Comparison of ENCODE assay signal across 27 cellular contexts in genomic region chr4:77804471-77804870, GRCh38. TPM values are rescaled to one million over a fixed set of nuclear protein-coding genes. Genes with fewer than 3 reads are reported as not detected.
DNase-seq lines count a peak whose midpoint lies in the region; ATAC-seq and TF ChIP-seq lines count a peak whose summit lies in the region.
"Had no signal": no experiment of that assay in that cellular context is flagged by ENCODE, and none has a peak within 500 bp of the region (broad histone marks: within the 10 kb centered on the region; RNA-seq: fewer than 3 reads in every experiment).

No MANE protein-coding gene starts in this region.

- peak overlapping the region; percentile 46 for H3K27ac Mint-ChIP-seq in activated CD8-positive, alpha-beta T cell treated with anti-CD3 and anti-CD28 coated beads for 36 hours
- no peak overlapping the region for H3K27ac Mint-ChIP-seq in activated CD8-positive, alpha-beta T cell treated with anti-CD3 and anti-CD28 coated beads, Interleukin-2, amount 10 ng/mL, durations not matched to agents 7 days and 5 days
- H3K27ac Mint-ChIP-seq in T-helper 17 cell (peak overlapping the region; percentile 88), endothelial cell (ENCODE audit: unreplicated experiment) (no peak overlapping the region)
- H3K27ac Mint-ChIP-seq in naive thymus-derived CD4-positive, alpha-beta T cell, result peak overlapping the region in 7 of 9 donors; percentile 30 to 78 (median 48)

- H3K36me3 Mint-ChIP-seq in activated CD8-positive, alpha-beta T cell treated with anti-CD3 and anti-CD28 coated beads for 36 hours (ENCODE audit: low read depth), result peaks cover 25% of the 10 kb centered on the region
- H3K36me3 Mint-ChIP-seq in activated CD8-positive, alpha-beta T cell treated with anti-CD3 and anti-CD28 coated beads, Interleukin-2, amount 10 ng/mL, durations not matched to agents 7 days and 5 days (ENCODE audit: low read depth), result peaks cover 37% of the 10 kb centered on the region
- H3K36me3 Mint-ChIP-seq in T-helper 17 cell (ENCODE audit: low read depth) (peaks cover 4% of the 10 kb centered on the region), endothelial cell (ENCODE audit: low read depth, unreplicated experiment) (no peaks in the 10 kb centered on the region)
- H3K36me3 Mint-ChIP-seq in naive thymus-derived CD4-positive, alpha-beta T cell, result peaks cover 0 to 21% (median 16%) of the 10 kb centered on the region in 5 donors

- H3K27me3 Mint-ChIP-seq in activated CD8-positive, alpha-beta T cell treated with anti-CD3 and anti-CD28 coated beads for 36 hours, result no peaks in the 10 kb centered on the region
- H3K27me3 Mint-ChIP-seq in activated CD8-positive, alpha-beta T cell treated with anti-CD3 and anti-CD28 coated beads, Interleukin-2, amount 10 ng/mL, durations not matched to agents 7 days and 5 days (ENCODE audit: low read depth), result no peaks in the 10 kb centered on the region
- H3K27me3 Mint-ChIP-seq in T-helper 17 cell (no peaks in the 10 kb centered on the region), endothelial cell (ENCODE audit: unreplicated experiment) (no peaks in the 10 kb centered on the region)
- H3K27me3 Mint-ChIP-seq in naive thymus-derived CD4-positive, alpha-beta T cell, result no peaks in the 10 kb centered on the region

- POLR2A ChIA-PET in activated CD8-positive, alpha-beta T cell treated with anti-CD3 and anti-CD28 coated beads for 36 hours (lab: Charles Lee), result no interaction called here
- POLR2A ChIA-PET in activated CD8-positive, alpha-beta T cell treated with anti-CD3 and anti-CD28 coated beads, Interleukin-2, amount 10 ng/mL, durations not matched to agents 7 days and 5 days (lab: Charles Lee), result interaction anchor here (1.0 kb wide), 1 partner anchor 16 kb away, joined by 3 read pairs; no protein-coding TSS in a partner anchor
- POLR2A ChIA-PET in naive thymus-derived CD4-positive, alpha-beta T cell (lab: Charles Lee), result interaction anchor here (0.9 kb wide), 1 partner anchor 14 kb away, joined by 4 read pairs; the partner anchor contains the start of gene CNOT6L

- H3K4me3 Mint-ChIP-seq in activated CD8-positive, alpha-beta T cell treated with anti-CD3 and anti-CD28 coated beads for 36 hours, result no peak overlapping the region
- no peak overlapping the region for H3K4me3 Mint-ChIP-seq in activated CD8-positive, alpha-beta T cell treated with anti-CD3 and anti-CD28 coated beads, Interleukin-2, amount 10 ng/mL, durations not matched to agents 7 days and 5 days
- H3K4me3 Mint-ChIP-seq in T-helper 17 cell (no peak overlapping the region), endothelial cell (ENCODE audit: unreplicated experiment) (no peak overlapping the region)
- H3K4me3 Mint-ChIP-seq in naive thymus-derived CD4-positive, alpha-beta T cell, result peak overlapping the region in 6 of 10 donors; percentile 12 to 64 (median 27)

- intact Hi-C loops in activated CD8-positive, alpha-beta T cell treated with anti-CD3 and anti-CD28 coated beads for 36 hours (cut with micrococcal nuclease), result loop anchor here (5.0 kb wide), 1 partner anchor 67 kb away; no protein-coding TSS in a partner anchor
- intact Hi-C loops in naive thymus-derived CD4-positive, alpha-beta T cell (cut with micrococcal nuclease), result loop anchor here in 1 of 2 donors (5.0 kb wide), 1 partner anchor 37 kb away; no protein-coding TSS in a partner anchor
- intact Hi-C loops in vagina (cut with DNase I), result no loop called here

- no peak for DNase-seq in activated CD8-positive, alpha-beta T cell treated with anti-CD3 and anti-CD28 coated beads for 36 hours
- no peak for DNase-seq in activated CD8-positive, alpha-beta T cell treated with anti-CD3 and anti-CD28 coated beads, Interleukin-2, amount 10 ng/mL, durations not matched to agents 7 days and 5 days
- DNase-seq in T-helper 17 cell, result no peak
- DNase-seq in dedifferentiated amniotic fluid mesenchymal stem cell (ENCODE audit: extremely low spot score), result peak; percentile 39
- no peak for DNase-seq in naive thymus-derived CD4-positive, alpha-beta T cell
- DNase-seq in middle frontal gyrus (ENCODE audit: extremely low spot score, low spot score), result no peak
- DNase-seq in endothelial cell (ENCODE audit: low spot score), result no peak
- no peak for DNase-seq in vagina (ENCODE audit: extremely low spot score in 2 of 2)
- DNase-seq: 8988T; activated CD4-positive, alpha-beta T cell treated with anti-CD3 and anti-CD28 coated beads, Interleukin-2, amount 50 U/mL, for 1 hour; activated CD8-positive, alpha-beta memory T cell treated with anti-CD3 and anti-CD28 coated beads, Interleukin-2, amount 50 U/mL, for 4 hours; activated effector memory CD4-positive, alpha-beta T cell treated with Interleukin-2 at 50 U/mL for 16 hours; AML-193; amygdala; central memory CD4-positive, alpha-beta T cell; DMS53; GOT3; MM.1S; NCI-H1417; NCI-H2081; PC-3; psoas muscle; substantia nigra; T-helper 9 cell; WERI-Rb-1 had no signal

- no peaks in the 10 kb centered on the region for H3K9me3 ChIP-seq in T-helper 17 cell (ENCODE audit: control insufficient read depth, low read length, poor library complexity, severe bottlenecking)
- no peaks in the 10 kb centered on the region for H3K9me3 ChIP-seq in naive thymus-derived CD4-positive, alpha-beta T cell (ENCODE audit: control insufficient read depth in 2 of 3, low read length in 3 of 3)
- no peaks in the 10 kb centered on the region for H3K9me3 ChIP-seq in vagina
- H3K9me3 ChIP-seq: psoas muscle had no signal

- H3K9me3 Mint-ChIP-seq in activated CD8-positive, alpha-beta T cell treated with anti-CD3 and anti-CD28 coated beads for 36 hours, result no peaks in the 10 kb centered on the region
- no peaks in the 10 kb centered on the region for H3K9me3 Mint-ChIP-seq in activated CD8-positive, alpha-beta T cell treated with anti-CD3 and anti-CD28 coated beads, Interleukin-2, amount 10 ng/mL, durations not matched to agents 7 days and 5 days (ENCODE audit: insufficient read depth)
- H3K9me3 Mint-ChIP-seq in naive thymus-derived CD4-positive, alpha-beta T cell, result no peaks in the 10 kb centered on the region
- no peaks in the 10 kb centered on the region for H3K9me3 Mint-ChIP-seq in endothelial cell (ENCODE audit: unreplicated experiment)

- no peak overlapping the region for H3K4me3 ChIP-seq in naive thymus-derived CD4-positive, alpha-beta T cell (ENCODE audit: low read length)
- H3K4me3 ChIP-seq in vagina, result no peak overlapping the region
- H3K4me3 ChIP-seq: lung, psoas muscle had no signal

- no peak for ATAC-seq in activated CD8-positive, alpha-beta T cell treated with anti-CD3 and anti-CD28 coated beads for 36 hours
- ATAC-seq in activated CD8-positive, alpha-beta T cell treated with anti-CD3 and anti-CD28 coated beads, Interleukin-2, amount 10 ng/mL, durations not matched to agents 7 days and 5 days, result no peak
- no peak for ATAC-seq in T-helper 17 cell
- ATAC-seq in naive thymus-derived CD4-positive, alpha-beta T cell, result no peak
- ATAC-seq: PC-3, psoas muscle, Right ventricle myocardium inferior had no signal

- H3K4me1 ChIP-seq in naive thymus-derived CD4-positive, alpha-beta T cell (ENCODE audit: control insufficient read depth in 2 of 2, insufficient read depth in 2 of 2, low read length in 2 of 2), result peaks cover 45 to 67% of the 10 kb centered on the region in 2 donors
- H3K4me1 ChIP-seq in vagina, result peaks cover 50% of the 10 kb centered on the region

- peak overlapping the region; percentile 20 for H3K27ac ChIP-seq in naive thymus-derived CD4-positive, alpha-beta T cell (ENCODE audit: low read depth, low read length)
- no peak overlapping the region for H3K27ac ChIP-seq in vagina
- H3K27ac ChIP-seq: psoas muscle, WERI-Rb-1 had no signal

- no peaks in the 10 kb centered on the region for H3K36me3 ChIP-seq in naive thymus-derived CD4-positive, alpha-beta T cell (ENCODE audit: control insufficient read depth in 2 of 3, insufficient read depth in 3 of 3, low read length in 3 of 3)
- H3K36me3 ChIP-seq in vagina, result no peaks in the 10 kb centered on the region
- H3K36me3 ChIP-seq: WERI-Rb-1 had no signal

- CTCF ChIA-PET in activated CD8-positive, alpha-beta T cell treated with anti-CD3 and anti-CD28 coated beads for 36 hours (lab: Charles Lee), result no interaction called here
- CTCF ChIA-PET in activated CD8-positive, alpha-beta T cell treated with anti-CD3 and anti-CD28 coated beads, Interleukin-2, amount 10 ng/mL, durations not matched to agents 7 days and 5 days (lab: Charles Lee), result no interaction called here
- CTCF ChIA-PET in naive thymus-derived CD4-positive, alpha-beta T cell (lab: Charles Lee), result no interaction called here

- H3K4me1 Mint-ChIP-seq in activated CD8-positive, alpha-beta T cell treated with anti-CD3 and anti-CD28 coated beads for 36 hours (ENCODE audit: low read depth), result peaks cover 73% of the 10 kb centered on the region
- H3K4me1 Mint-ChIP-seq in activated CD8-positive, alpha-beta T cell treated with anti-CD3 and anti-CD28 coated beads, Interleukin-2, amount 10 ng/mL, durations not matched to agents 7 days and 5 days (ENCODE audit: low read depth), result peaks cover 70% of the 10 kb centered on the region
- peaks cover 53% of the 10 kb centered on the region for H3K4me1 Mint-ChIP-seq in T-helper 17 cell
- H3K4me1 Mint-ChIP-seq in naive thymus-derived CD4-positive, alpha-beta T cell, result peaks cover 55 to 98% (median 77%) of the 10 kb centered on the region in 7 donors
- peaks cover 9% of the 10 kb centered on the region for H3K4me1 Mint-ChIP-seq in endothelial cell (ENCODE audit: unreplicated experiment)

- no peaks in the 10 kb centered on the region for H3K27me3 ChIP-seq in naive thymus-derived CD4-positive, alpha-beta T cell (ENCODE audit: control insufficient read depth in 2 of 2, insufficient read depth in 2 of 2, low read length in 2 of 2)
- no peaks in the 10 kb centered on the region for H3K27me3 ChIP-seq in vagina

- no peak for TF ChIP-seq CTCF in activated CD8-positive, alpha-beta T cell treated with anti-CD3 and anti-CD28 coated beads for 36 hours (IDR thresholded peaks at IDR 0.05)
- TF ChIP-seq CTCF in endothelial cell (IDR thresholded peaks at IDR 0.05; ENCODE audit: unreplicated experiment) (no peak), vagina (IDR thresholded peaks at IDR 0.05) (no peak)

- no peak for TF ChIP-seq POLR2A in vagina (IDR thresholded peaks at IDR 0.05)

RNA-seq across cellular contexts. Expression of gene CNOT6L, which starts 14.7 kb away (rescaled TPM):
- total RNA-seq in activated CD8-positive, alpha-beta T cell treated with anti-CD3 and anti-CD28 coated beads for 36 hours, result 100 to 1,000 TPM; 109 to 118 TPM
- 100 to 1,000 TPM; 107 to 108 TPM for total RNA-seq in activated CD8-positive, alpha-beta T cell treated with anti-CD3 and anti-CD28 coated beads, Interleukin-2, amount 10 ng/mL, durations not matched to agents 7 days and 5 days
- total RNA-seq in T-helper 17 cell, result 100 to 1,000 TPM; 142 to 160 TPM
- 100 to 1,000 TPM; 111 to 212 (median 143) TPM for total RNA-seq in naive thymus-derived CD4-positive, alpha-beta T cell
- 10 to 100 TPM; 50.5 to 52.3 TPM for polyA plus RNA-seq in naive thymus-derived CD4-positive, alpha-beta T cell
- 35.3 TPM for total RNA-seq in endothelial cell (ENCODE audit: unreplicated experiment)
- 22.1 TPM for total RNA-seq in vagina

RNA-seq across cellular contexts. Expression of gene MRPL1, which starts 58.2 kb away (rescaled TPM):
- 10 to 100 TPM; 55.7 to 62.4 TPM for total RNA-seq in activated CD8-positive, alpha-beta T cell treated with anti-CD3 and anti-CD28 coated beads for 36 hours
- 10 to 100 TPM; 45.6 to 47.2 TPM for total RNA-seq in activated CD8-positive, alpha-beta T cell treated with anti-CD3 and anti-CD28 coated beads, Interleukin-2, amount 10 ng/mL, durations not matched to agents 7 days and 5 days
- total RNA-seq in T-helper 17 cell (10 to 100 TPM; 15.4 to 19.0 TPM), endothelial cell (ENCODE audit: unreplicated experiment) (28.2 TPM), vagina (20.1 TPM)
- 10 to 100 TPM; 13.0 to 37.9 (median 17.8) TPM for total RNA-seq in naive thymus-derived CD4-positive, alpha-beta T cell
- polyA plus RNA-seq in naive thymus-derived CD4-positive, alpha-beta T cell, result 10 to 100 TPM; 29.1 to 36.2 TPM

Comparison
In these comparisons a context has a peak if more than half of its experiments do, and no peak if none do; other contexts are left out.
1. H3K27ac Mint-ChIP-seq: peak in activated CD8-positive, alpha-beta T cell treated with anti-CD3 and anti-CD28 coated beads for 36 hours (single experiment), T-helper 17 cell (single experiment) and naive thymus-derived CD4-positive, alpha-beta T cell (7 of 9); none in activated CD8-positive, alpha-beta T cell treated with anti-CD3 and anti-CD28 coated beads, Interleukin-2, amount 10 ng/mL, durations not matched to agents 7 days and 5 days (single experiment) and endothelial cell (single experiment).
2. H3K4me3 Mint-ChIP-seq: peak in naive thymus-derived CD4-positive, alpha-beta T cell (6 of 10); none in activated CD8-positive, alpha-beta T cell treated with anti-CD3 and anti-CD28 coated beads for 36 hours (single experiment), activated CD8-positive, alpha-beta T cell treated with anti-CD3 and anti-CD28 coated beads, Interleukin-2, amount 10 ng/mL, durations not matched to agents 7 days and 5 days (single experiment), T-helper 17 cell (single experiment) and endothelial cell (single experiment).